In genomic region chr18:69617888-69618287, GRCh38 we compare ENCODE assay signal across 1 cellular context.
TF ChIP-seq lines count a peak whose summit lies in the region.

No MANE protein-coding gene starts in this region.

TF ChIP-seq in SK-N-SH treated with all-trans-retinoic acid at 6 μM for 48 hours, 23 proteins besides CTCF, POLR2A, EP300 and RAD21 (continued from another document):
- TF ChIP-seq ZFP3 (CRISPR knock-in tag; IDR thresholded peaks at IDR 0.05) (no peak), PATZ1 (CRISPR knock-in tag; IDR thresholded peaks at IDR 0.05; ENCODE audit: borderline replicate concordance) (no peak), POU6F1 (CRISPR knock-in tag; IDR thresholded peaks at IDR 0.05; ENCODE audit: borderline replicate concordance, low read depth) (no peak)
